In genomic region chr1:156601892-156602291, GRCh38 we compare ENCODE assay signal across 8 cellular contexts. TPM values are rescaled to one million over a fixed set of nuclear protein-coding genes. Genes with fewer than 3 reads are reported as not detected.
A peak's percentile ranks its signal among the peaks of the same experiment; 100 is the strongest.
DNase-seq lines count a peak whose midpoint lies in the region; ATAC-seq and TF ChIP-seq lines count a peak whose summit lies in the region.

No MANE protein-coding gene starts in this region.

- H3K36me3 ChIP-seq in PC-3 (ENCODE audit: low read depth, low read length) (peaks cover 25% of the 10 kb centered on the region), rectal smooth muscle tissue (ENCODE audit: control insufficient read depth, insufficient read depth, low read length) (peaks cover 4% of the 10 kb centered on the region)

- H2AFZ ChIP-seq in PC-3 (ENCODE audit: low read length) = peak overlapping the region; percentile 99

- H3K4me1 ChIP-seq in PC-3 (ENCODE audit: insufficient read depth, low read length) (peaks cover 20% of the 10 kb centered on the region), rectal smooth muscle tissue (ENCODE audit: control insufficient read depth, insufficient read depth, low read length) (peaks cover 10% of the 10 kb centered on the region), foreskin keratinocyte (peaks cover 3% of the 10 kb centered on the region)

- H3K9ac ChIP-seq in PC-3 (ENCODE audit: low read length) (peak overlapping the region; percentile 92), rectal smooth muscle tissue (ENCODE audit: low read length) (peak overlapping the region; percentile 45)

- no peaks in the 10 kb centered on the region for H3K27me3 ChIP-seq in PC-3 (ENCODE audit: low read length)
- H3K27me3 ChIP-seq in rectal smooth muscle tissue (ENCODE audit: control insufficient read depth, insufficient read depth, low read length) = no peaks in the 10 kb centered on the region
- no peaks in the 10 kb centered on the region for H3K27me3 ChIP-seq in foreskin keratinocyte

- peak overlapping the region; percentile 94 for H3K4me3 ChIP-seq in PC-3 (ENCODE audit: low read length)
- peak overlapping the region; percentile 95 for H3K4me3 ChIP-seq in epithelial cell of esophagus (ENCODE audit: low read length)
- H3K4me3 ChIP-seq in rectal smooth muscle tissue (ENCODE audit: low read length) = peak overlapping the region; percentile 97

- H3K9me2 ChIP-seq in PC-3 (replicated peaks; ENCODE audit: low read length) = no peaks in the 10 kb centered on the region

- peaks cover 43% of the 10 kb centered on the region for H3K79me2 ChIP-seq in PC-3 (ENCODE audit: low read length)

- CTCF ChIA-PET in PC-3 (lab: Charles Lee) = no interaction called here

- no peak for DNase-seq in PC-3
- peak; percentile 19 for DNase-seq in epithelial cell of esophagus (ENCODE audit: low read depth)
- DNase-seq in NOMO-1 (lab: John Stamatoyannopoulos, UW; ENCODE audit: unreplicated experiment in 2 of 2) = no peak
- DNase-seq in OCI-M1 (lab: John Stamatoyannopoulos, UW) = no peak
- no peak for DNase-seq in foreskin keratinocyte

- no peaks in the 10 kb centered on the region for H3F3A ChIP-seq in PC-3 (ENCODE audit: low read length, unreplicated experiment)

- TSS peak; percentile 68 for BruUV-seq in PC-3 (replicated peaks; lab: Mats Ljungman, UMichigan)

- H3K27ac ChIP-seq in PC-3 (ENCODE audit: low read length) (peak overlapping the region; percentile 53), rectal smooth muscle tissue (ENCODE audit: low read depth, low read length) (peak overlapping the region; percentile 81), foreskin keratinocyte (no peak overlapping the region)

- peak overlapping the region; percentile 93 for H3K4me2 ChIP-seq in PC-3 (ENCODE audit: low read length)

- intact Hi-C loops in PC-3 (cut with micrococcal nuclease) = no loop called here

- no peaks in the 10 kb centered on the region for H3K9me3 ChIP-seq in PC-3 (ENCODE audit: low read length)

- POLR2A ChIA-PET in PC-3 (lab: Charles Lee; ENCODE audit: unreplicated experiment) = interaction anchor here (0.5 to 0.6 kb wide), 3 partner anchors 50 to 101 kb away, joined by 3 to 19 read pairs (median 4); partner anchors contain the start of gene MEF2D

- TF ChIP-seq CTCF in PC-3 (conservative IDR thresholded peaks at IDR 0.05; ENCODE audit: low read depth, low read length) (no peak), epithelial cell of esophagus (IDR thresholded peaks at IDR 0.05; ENCODE audit: insufficient read depth, low read depth, low read length, missing control alignments) (no peak), foreskin keratinocyte (conservative IDR thresholded peaks at IDR 0.05) (no peak)

- H4K20me1 ChIP-seq in PC-3 (ENCODE audit: low read length) = no peaks in the 10 kb centered on the region

- ATAC-seq in GM18867 (IDR thresholded peaks at IDR 0.05; ENCODE audit: unreplicated experiment) (peak; percentile 29), PC-3 (no peak), foreskin keratinocyte (no peak), GM19351 (IDR thresholded peaks at IDR 0.05; ENCODE audit: unreplicated experiment) (no peak)

RNA-seq across cellular contexts. Expression of gene GPATCH4, which starts 0.6 kb away (rescaled TPM):
- total RNA-seq in PC-3 (2014; rRNA removed) = 37.3 and 73.7 TPM in 2 replicates
- 39.3 and 46.8 TPM in 2 replicates for total RNA-seq in foreskin keratinocyte
- 39.0 and 45.9 TPM in 2 replicates for polyA plus RNA-seq in foreskin keratinocyte

RNA-seq across cellular contexts. Expression of gene NAXE, which starts 10.3 kb away (rescaled TPM):
- total RNA-seq in PC-3 (2014; rRNA removed) = 237 and 261 TPM in 2 replicates
- 115 and 118 TPM in 2 replicates for total RNA-seq in foreskin keratinocyte
- 142 and 149 TPM in 2 replicates for polyA plus RNA-seq in foreskin keratinocyte

RNA-seq across cellular contexts. Expression of gene HAPLN2, which starts 17.3 kb away (rescaled TPM):
- 1.1 TPM in 1 of 2 replicates, not detected in the other for total RNA-seq in PC-3 (2014; rRNA removed)
- total RNA-seq in foreskin keratinocyte = not detected in 2 replicates
- not detected in 2 replicates for polyA plus RNA-seq in foreskin keratinocyte

RNA-seq across cellular contexts. Expression of gene TTC24, which starts 22.4 kb away (rescaled TPM):
- not detected in 2 replicates for total RNA-seq in PC-3 (2014; rRNA removed)
- not detected in 2 replicates for total RNA-seq in foreskin keratinocyte
- not detected in 2 replicates for polyA plus RNA-seq in foreskin keratinocyte

RNA-seq across cellular contexts. Expression of gene IQGAP3, which starts 29.5 kb away (rescaled TPM):
- 54.3 and 77.3 TPM in 2 replicates for total RNA-seq in PC-3 (2014; rRNA removed)
- total RNA-seq in foreskin keratinocyte = 29.4 and 35.7 TPM in 2 replicates
- polyA plus RNA-seq in foreskin keratinocyte = 7.8 and 11.3 TPM in 2 replicates
